Comparison of ENCODE assay signal across 8 cellular contexts in genomic region chr5:91383027-91383955, GRCh38. TPM values are rescaled to one million over a fixed set of nuclear protein-coding genes. Genes with fewer than 3 reads are reported as not detected.
DNase-seq lines count a peak whose midpoint lies in the region; ATAC-seq and TF ChIP-seq lines count a peak whose summit lies in the region.

A gene with protein sequence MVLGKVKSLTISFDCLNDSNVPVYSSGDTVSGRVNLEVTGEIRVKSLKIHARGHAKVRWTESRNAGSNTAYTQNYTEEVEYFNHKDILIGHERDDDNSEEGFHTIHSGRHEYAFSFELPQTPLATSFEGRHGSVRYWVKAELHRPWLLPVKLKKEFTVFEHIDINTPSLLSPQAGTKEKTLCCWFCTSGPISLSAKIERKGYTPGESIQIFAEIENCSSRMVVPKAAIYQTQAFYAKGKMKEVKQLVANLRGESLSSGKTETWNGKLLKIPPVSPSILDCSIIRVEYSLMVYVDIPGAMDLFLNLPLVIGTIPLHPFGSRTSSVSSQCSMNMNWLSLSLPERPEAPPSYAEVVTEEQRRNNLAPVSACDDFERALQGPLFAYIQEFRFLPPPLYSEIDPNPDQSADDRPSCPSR (minus strand): TSS chr5:91383317. CDS start chr5:91383092, 225 bp downstream.

- peaks cover 1% of the 10 kb centered on the region for H3K9me3 Mint-ChIP-seq in T-helper 1 cell treated with Interleukin-12 subunit alpha and Interleukin-12 subunit beta and Interleukin-4 antibody, amounts not matched to agents 30 μg/mL and 1 μg/mL, for 36 hours
- H3K9me3 Mint-ChIP-seq in progenitor cell of endocrine pancreas (ENCODE audit: low read depth): no peaks in the 10 kb centered on the region

- peak; percentile 98 for TF ChIP-seq POLR2A in GM15510 (IDR thresholded peaks at IDR 0.05; ENCODE audit: borderline replicate concordance, extremely low read depth, insufficient read length)

- no peaks in the 10 kb centered on the region for H3K27me3 Mint-ChIP-seq in T-helper 1 cell treated with Interleukin-12 subunit alpha and Interleukin-12 subunit beta and Interleukin-4 antibody, amounts not matched to agents 30 μg/mL and 1 μg/mL, for 36 hours (ENCODE audit: low read depth)
- H3K27me3 Mint-ChIP-seq in progenitor cell of endocrine pancreas: no peaks in the 10 kb centered on the region

- TF ChIP-seq CTCF in progenitor cell of endocrine pancreas (IDR thresholded peaks at IDR 0.05; ENCODE audit: unreplicated experiment): no peak
- TF ChIP-seq CTCF in upper lobe of right lung (IDR thresholded peaks at IDR 0.05): no peak

- peak within 1 kb of the TSS; percentile 72 for H3K4me3 ChIP-seq in upper lobe of right lung

- ATAC-seq in HG02870 (IDR thresholded peaks at IDR 0.05; ENCODE audit: unreplicated experiment) (peak; percentile 44), left cardiac atrium (peak; percentile 73 to 83), upper lobe of right lung (peak; percentile 83)

- H3K4me3 Mint-ChIP-seq in T-helper 1 cell treated with Interleukin-12 subunit alpha and Interleukin-12 subunit beta and Interleukin-4 antibody, amounts not matched to agents 30 μg/mL and 1 μg/mL, for 36 hours: peak within 1 kb of the TSS; percentile 99
- H3K4me3 Mint-ChIP-seq in progenitor cell of endocrine pancreas (ENCODE audit: low read depth): peak within 1 kb of the TSS; percentile 96

- H3K36me3 Mint-ChIP-seq in T-helper 1 cell treated with Interleukin-12 subunit alpha and Interleukin-12 subunit beta and Interleukin-4 antibody, amounts not matched to agents 30 μg/mL and 1 μg/mL, for 36 hours (ENCODE audit: low read depth): peaks cover 2% of the 10 kb centered on the region
- peaks cover 5% of the 10 kb centered on the region for H3K36me3 Mint-ChIP-seq in progenitor cell of endocrine pancreas (ENCODE audit: insufficient read depth)

- H3K27me3 ChIP-seq in upper lobe of right lung: no peaks in the 10 kb centered on the region

- peaks cover 25% of the 10 kb centered on the region for H3K4me1 Mint-ChIP-seq in T-helper 1 cell treated with Interleukin-12 subunit alpha and Interleukin-12 subunit beta and Interleukin-4 antibody, amounts not matched to agents 30 μg/mL and 1 μg/mL, for 36 hours (ENCODE audit: low read depth)
- H3K4me1 Mint-ChIP-seq in progenitor cell of endocrine pancreas (ENCODE audit: low read depth): peaks cover 19% of the 10 kb centered on the region

- peak within 1 kb of the TSS; percentile 100 for H3K27ac Mint-ChIP-seq in T-helper 1 cell treated with Interleukin-12 subunit alpha and Interleukin-12 subunit beta and Interleukin-4 antibody, amounts not matched to agents 30 μg/mL and 1 μg/mL, for 36 hours
- peak within 1 kb of the TSS; percentile 100 for H3K27ac Mint-ChIP-seq in progenitor cell of endocrine pancreas

- H3K27ac ChIP-seq in upper lobe of right lung: peak within 1 kb of the TSS; percentile 100

- H3K9me3 ChIP-seq in upper lobe of right lung: no peaks in the 10 kb centered on the region

- H3K4me1 ChIP-seq in upper lobe of right lung: peaks cover 19% of the 10 kb centered on the region

- peak; percentile 87 for DNase-seq in NCI-H1694 (lab: John Stamatoyannopoulos, UW)
- peak; percentile 84 for DNase-seq in amniotic stem cell (lab: John Stamatoyannopoulos, UW)
- DNase-seq in left cardiac atrium: peak; percentile 96
- DNase-seq in progenitor cell of endocrine pancreas (ENCODE audit: low spot score, unreplicated experiment): peak; percentile 94
- DNase-seq in upper lobe of right lung: peak; percentile 98

- intact Hi-C loops in left cardiac atrium (cut with DNase I) (loop anchor here (2.0 to 10.0 kb wide), 4 partner anchors 71 to 448 kb away; no protein-coding TSS in a partner anchor), upper lobe of right lung (cut with DNase I) (loop anchor here (10.0 kb wide), 1 partner anchor 278 kb away; no protein-coding TSS in a partner anchor)

- peaks cover 2% of the 10 kb centered on the region for H3K36me3 ChIP-seq in upper lobe of right lung

RNA-seq across cellular contexts. Expression of the gene that starts here (rescaled TPM):
- total RNA-seq in left cardiac atrium: 10 to 100 TPM; 18.9 to 23.7 TPM
- 90.4 and 107 TPM in 2 replicates for total RNA-seq in progenitor cell of endocrine pancreas
- total RNA-seq in upper lobe of right lung: 103 TPM

Comparison
In these comparisons a context has a peak if more than half of its experiments do, and no peak if none do; other contexts are left out.
1. Peak in every context shown above with its lines: DNase-seq, ATAC-seq, H3K4me3 ChIP-seq and H3K27ac ChIP-seq.